1 cellular context compared by ENCODE assay signal in the genomic region with DNA sequence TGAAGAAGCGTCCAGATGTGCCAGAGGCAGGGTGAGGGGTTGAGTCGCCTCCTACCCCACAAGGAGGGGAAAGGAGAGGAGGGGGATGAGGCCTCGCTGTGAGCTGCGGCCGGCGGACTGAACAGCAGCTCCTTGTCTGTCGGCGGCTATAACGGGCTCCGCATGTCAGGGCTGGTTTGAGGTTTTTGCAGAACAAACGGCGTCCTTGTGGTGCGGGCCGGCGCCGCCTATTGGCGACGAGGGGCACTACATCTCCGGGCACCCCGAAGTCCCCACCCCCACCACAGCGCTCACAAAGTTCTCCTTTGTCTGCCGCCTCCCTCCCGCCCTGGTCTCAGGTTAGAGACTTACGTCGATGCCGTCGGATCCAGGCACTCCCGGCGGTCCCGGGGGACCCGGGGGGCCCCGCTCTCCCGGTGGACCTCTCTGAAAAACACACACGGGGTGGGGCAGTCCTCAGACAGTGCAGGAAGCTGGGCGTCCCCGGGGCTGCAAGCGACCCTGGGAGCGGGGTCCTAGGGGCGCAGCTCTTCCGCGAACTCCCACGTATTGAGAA.
A peak's percentile ranks its signal among the peaks of the same experiment; 100 is the strongest.
TF ChIP-seq lines count a peak whose summit lies in the region.

No MANE protein-coding gene starts in this region.

TF ChIP-seq in K562, 482 proteins besides CTCF, POLR2A, EP300 and RAD21 (continued from another document and continues in another):
- TF ChIP-seq, protein P1, sequence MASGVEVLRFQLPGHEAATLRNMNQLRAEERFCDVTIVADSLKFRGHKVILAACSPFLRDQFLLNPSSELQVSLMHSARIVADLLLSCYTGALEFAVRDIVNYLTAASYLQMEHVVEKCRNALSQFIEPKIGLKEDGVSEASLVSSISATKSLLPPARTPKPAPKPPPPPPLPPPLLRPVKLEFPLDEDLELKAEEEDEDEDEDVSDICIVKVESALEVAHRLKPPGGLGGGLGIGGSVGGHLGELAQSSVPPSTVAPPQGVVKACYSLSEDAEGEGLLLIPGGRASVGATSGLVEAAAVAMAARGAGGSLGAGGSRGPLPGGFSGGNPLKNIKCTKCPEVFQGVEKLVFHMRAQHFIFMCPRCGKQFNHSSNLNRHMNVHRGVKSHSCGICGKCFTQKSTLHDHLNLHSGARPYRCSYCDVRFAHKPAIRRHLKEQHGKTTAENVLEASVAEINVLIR (CRISPR knock-in tag; IDR thresholded peaks at IDR 0.05): no peak
- TF ChIP-seq RBFOX2 (IDR thresholded peaks at IDR 0.05; ENCODE audit: low read depth, low read length) (peak; percentile 82), HMGXB4 (CRISPR knock-in tag; IDR thresholded peaks at IDR 0.05) (no peak), SRSF3 (IDR thresholded peaks at IDR 0.05; ENCODE audit: insufficient read depth, low read length) (no peak), HBP1 (CRISPR knock-in tag; IDR thresholded peaks at IDR 0.05) (no peak), GABPA (tag; conservative IDR thresholded peaks at IDR 0.05; ENCODE audit: low read depth) (no peak), SP2 (IDR thresholded peaks at IDR 0.05; ENCODE audit: extremely low read depth, low read depth, low read length, poor library complexity, severe bottlenecking) (no peak), CEBPZ (IDR thresholded peaks at IDR 0.05; ENCODE audit: borderline replicate concordance, low read depth, low read length) (no peak), ZNF584 (CRISPR knock-in tag; IDR thresholded peaks at IDR 0.05; ENCODE audit: low read depth) (no peak), PURB (CRISPR knock-in tag; IDR thresholded peaks at IDR 0.05; ENCODE audit: low read depth) (no peak), ZNF174 (CRISPR knock-in tag; IDR thresholded peaks at IDR 0.05) (no peak), SMARCA4 (IDR thresholded peaks at IDR 0.05) (0 out of 2 replicates have a peak, but pooled peaks have one; percentile 32), MTF1 (CRISPR knock-in tag; IDR thresholded peaks at IDR 0.05; ENCODE audit: borderline replicate concordance) (no peak), CREBBP (IDR thresholded peaks at IDR 0.05; ENCODE audit: low read depth, low read length) (no peak), CBFA2T2 (conservative IDR thresholded peaks at IDR 0.05) (no peak), GABPB2 (CRISPR knock-in tag; conservative IDR thresholded peaks at IDR 0.05) (no peak), MXI1 (IDR thresholded peaks at IDR 0.05; ENCODE audit: low read depth, low read length) (no peak), MYBL2 (IDR thresholded peaks at IDR 0.05; ENCODE audit: low read depth) (no peak), MYBL2 (CRISPR knock-in tag; IDR thresholded peaks at IDR 0.05; ENCODE audit: borderline replicate concordance) (no peak), ARID2 (IDR thresholded peaks at IDR 0.05) (no peak), PHF8 (IDR thresholded peaks at IDR 0.05; ENCODE audit: borderline replicate concordance, low read length) (0 out of 2 replicates have a peak, but pooled peaks have one; percentile 29), ZNF507 (tag; conservative IDR thresholded peaks at IDR 0.05) (no peak), COPS2 (conservative IDR thresholded peaks at IDR 0.05) (no peak), SMARCB1 (IDR thresholded peaks at IDR 0.05; ENCODE audit: insufficient read length, low read depth) (no peak), SMC3 (conservative IDR thresholded peaks at IDR 0.05; ENCODE audit: insufficient read depth, low read depth, low read length) (peak; percentile 86), BHLHE40 (IDR thresholded peaks at IDR 0.05; ENCODE audit: low read length) (no peak), HMG20A (CRISPR knock-in tag; conservative IDR thresholded peaks at IDR 0.05) (no peak), NKRF (IDR thresholded peaks at IDR 0.05; ENCODE audit: borderline replicate concordance) (no peak), KLF6 (CRISPR knock-in tag; IDR thresholded peaks at IDR 0.05; ENCODE audit: borderline replicate concordance) (no peak), KAT2B (IDR thresholded peaks at IDR 0.05; ENCODE audit: low read depth, low read length) (no peak), ZNF75A (CRISPR knock-in tag; IDR thresholded peaks at IDR 0.05) (no peak), ZBTB26 (CRISPR knock-in tag; IDR thresholded peaks at IDR 0.05) (no peak)
- TF ChIP-seq, protein P2, sequence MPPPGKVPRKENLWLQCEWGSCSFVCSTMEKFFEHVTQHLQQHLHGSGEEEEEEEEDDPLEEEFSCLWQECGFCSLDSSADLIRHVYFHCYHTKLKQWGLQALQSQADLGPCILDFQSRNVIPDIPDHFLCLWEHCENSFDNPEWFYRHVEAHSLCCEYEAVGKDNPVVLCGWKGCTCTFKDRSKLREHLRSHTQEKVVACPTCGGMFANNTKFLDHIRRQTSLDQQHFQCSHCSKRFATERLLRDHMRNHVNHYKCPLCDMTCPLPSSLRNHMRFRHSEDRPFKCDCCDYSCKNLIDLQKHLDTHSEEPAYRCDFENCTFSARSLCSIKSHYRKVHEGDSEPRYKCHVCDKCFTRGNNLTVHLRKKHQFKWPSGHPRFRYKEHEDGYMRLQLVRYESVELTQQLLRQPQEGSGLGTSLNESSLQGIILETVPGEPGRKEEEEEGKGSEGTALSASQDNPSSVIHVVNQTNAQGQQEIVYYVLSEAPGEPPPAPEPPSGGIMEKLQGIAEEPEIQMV (tag; conservative IDR thresholded peaks at IDR 0.05; ENCODE audit: low read depth): no peak
- TF ChIP-seq, protein P3, sequence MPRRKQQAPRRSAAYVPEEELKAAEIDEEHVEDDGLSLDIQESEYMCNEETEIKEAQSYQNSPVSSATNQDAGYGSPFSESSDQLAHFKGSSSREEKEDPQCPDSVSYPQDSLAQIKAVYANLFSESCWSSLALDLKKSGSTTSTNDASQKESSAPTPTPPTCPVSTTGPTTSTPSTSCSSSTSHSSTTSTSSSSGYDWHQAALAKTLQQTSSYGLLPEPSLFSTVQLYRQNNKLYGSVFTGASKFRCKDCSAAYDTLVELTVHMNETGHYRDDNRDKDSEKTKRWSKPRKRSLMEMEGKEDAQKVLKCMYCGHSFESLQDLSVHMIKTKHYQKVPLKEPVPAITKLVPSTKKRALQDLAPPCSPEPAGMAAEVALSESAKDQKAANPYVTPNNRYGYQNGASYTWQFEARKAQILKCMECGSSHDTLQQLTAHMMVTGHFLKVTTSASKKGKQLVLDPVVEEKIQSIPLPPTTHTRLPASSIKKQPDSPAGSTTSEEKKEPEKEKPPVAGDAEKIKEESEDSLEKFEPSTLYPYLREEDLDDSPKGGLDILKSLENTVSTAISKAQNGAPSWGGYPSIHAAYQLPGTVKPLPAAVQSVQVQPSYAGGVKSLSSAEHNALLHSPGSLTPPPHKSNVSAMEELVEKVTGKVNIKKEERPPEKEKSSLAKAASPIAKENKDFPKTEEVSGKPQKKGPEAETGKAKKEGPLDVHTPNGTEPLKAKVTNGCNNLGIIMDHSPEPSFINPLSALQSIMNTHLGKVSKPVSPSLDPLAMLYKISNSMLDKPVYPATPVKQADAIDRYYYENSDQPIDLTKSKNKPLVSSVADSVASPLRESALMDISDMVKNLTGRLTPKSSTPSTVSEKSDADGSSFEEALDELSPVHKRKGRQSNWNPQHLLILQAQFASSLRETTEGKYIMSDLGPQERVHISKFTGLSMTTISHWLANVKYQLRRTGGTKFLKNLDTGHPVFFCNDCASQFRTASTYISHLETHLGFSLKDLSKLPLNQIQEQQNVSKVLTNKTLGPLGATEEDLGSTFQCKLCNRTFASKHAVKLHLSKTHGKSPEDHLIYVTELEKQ (CRISPR knock-in tag; IDR thresholded peaks at IDR 0.05): no peak
- TF ChIP-seq, protein P4, sequence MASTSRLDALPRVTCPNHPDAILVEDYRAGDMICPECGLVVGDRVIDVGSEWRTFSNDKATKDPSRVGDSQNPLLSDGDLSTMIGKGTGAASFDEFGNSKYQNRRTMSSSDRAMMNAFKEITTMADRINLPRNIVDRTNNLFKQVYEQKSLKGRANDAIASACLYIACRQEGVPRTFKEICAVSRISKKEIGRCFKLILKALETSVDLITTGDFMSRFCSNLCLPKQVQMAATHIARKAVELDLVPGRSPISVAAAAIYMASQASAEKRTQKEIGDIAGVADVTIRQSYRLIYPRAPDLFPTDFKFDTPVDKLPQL (IDR thresholded peaks at IDR 0.05; ENCODE audit: extremely low read depth, insufficient read length): no peak
